Comparison of ENCODE assay signal across 17 cellular contexts in the genomic region with DNA sequence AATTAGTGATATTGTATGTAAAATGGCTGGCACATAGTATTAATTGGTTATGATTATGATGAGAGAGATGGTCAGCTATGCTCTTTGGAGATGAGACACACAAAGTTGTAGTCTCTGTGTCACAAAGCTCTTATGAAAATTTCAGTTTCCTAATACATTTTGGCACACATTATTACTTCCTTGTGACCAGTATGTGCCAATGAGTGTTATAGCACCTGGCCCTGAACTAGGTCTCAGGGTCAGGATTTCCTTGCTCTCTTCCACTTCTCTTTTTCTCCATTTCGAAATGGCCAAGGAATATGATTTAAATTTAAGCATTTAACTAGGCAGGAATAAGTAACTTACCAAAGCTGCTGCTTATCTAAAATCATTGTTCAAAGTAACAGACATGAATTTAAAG. TPM values are rescaled to one million over a fixed set of nuclear protein-coding genes. Genes with fewer than 3 reads are reported as not detected.
DNase-seq lines count a peak whose midpoint lies in the region; ATAC-seq, FAIRE-seq and TF ChIP-seq lines count a peak whose summit lies in the region.
"Had no signal": no experiment of that assay in that cellular context is flagged by ENCODE, and none has a peak within 500 bp of the region (broad histone marks: within the 10 kb centered on the region; RNA-seq: fewer than 3 reads in every experiment).

No MANE protein-coding gene starts in this region.

- H3K4me3 ChIP-seq in right atrium auricular region (no peak overlapping the region), RWPE2 (ENCODE audit: severe bottlenecking) (no peak overlapping the region), keratinocyte (ENCODE audit: control insufficient read depth in 2 of 3, extremely low read depth in 1 of 3, insufficient read depth in 2 of 3, low read depth in 1 of 3, low read length in 3 of 3) (no peak overlapping the region)
- H3K4me3 ChIP-seq: SJCRH30 had no signal

- peaks cover 100% of the 10 kb centered on the region for H3K36me3 Mint-ChIP-seq in stimulated activated effector memory CD8-positive, alpha-beta T cell treated with anti-CD3 and anti-CD28 coated beads, Interleukin-12 subunit alpha, Interleukin-12 subunit beta, amount 100 ng/mL, for 72 hours

- no peak overlapping the region for H3K9ac ChIP-seq in keratinocyte (ENCODE audit: control insufficient read depth, extremely low read depth, insufficient read depth, low read length)

- TF ChIP-seq CTCF in right atrium auricular region (IDR thresholded peaks at IDR 0.05) (no peak), RWPE2 (IDR thresholded peaks at IDR 0.05; ENCODE audit: poor library complexity, severe bottlenecking) (no peak), keratinocyte (optimal IDR thresholded peaks at IDR 0.05 in 1 of 3, IDR thresholded peaks at IDR 0.05 in 1 of 3, conservative IDR thresholded peaks at IDR 0.05 in 1 of 3; ENCODE audit: extremely low read depth in 1 of 3, insufficient read depth in 2 of 3, low read length in 3 of 3) (no peak)

- H4K20me1 ChIP-seq in keratinocyte (ENCODE audit: control insufficient read depth, extremely low read depth, insufficient read depth, low read length), result peaks cover 2% of the 10 kb centered on the region

- intact Hi-C loops in Right ventricle myocardium inferior (cut with DNase I), result no loop called here

- no peaks in the 10 kb centered on the region for H3K4me1 ChIP-seq in right atrium auricular region
- H3K4me1 ChIP-seq in RWPE2 (ENCODE audit: insufficient read depth, poor library complexity, severe bottlenecking), result peaks cover 8% of the 10 kb centered on the region
- peaks cover 13% of the 10 kb centered on the region for H3K4me1 ChIP-seq in keratinocyte (ENCODE audit: control insufficient read depth, extremely low read depth, insufficient read depth, low read length)
- H3K4me1 ChIP-seq: SJCRH30 had no signal

- ATAC-seq in Right ventricle myocardium inferior (peak; percentile 20), RWPE2 (ENCODE audit: low read depth) (no peak), HG03039 (IDR thresholded peaks at IDR 0.05; ENCODE audit: unreplicated experiment) (no peak)
- ATAC-seq in stimulated activated effector memory CD8-positive, alpha-beta T cell treated with anti-CD3 and anti-CD28 coated beads, Interleukin-12 subunit alpha, Interleukin-12 subunit beta, amount 100 ng/mL, for 72 hours, result no peak

- no peak overlapping the region for H2AFZ ChIP-seq in keratinocyte (ENCODE audit: control insufficient read depth, low read length)

- peaks cover 25% of the 10 kb centered on the region for H3K4me1 Mint-ChIP-seq in stimulated activated effector memory CD8-positive, alpha-beta T cell treated with anti-CD3 and anti-CD28 coated beads, Interleukin-12 subunit alpha, Interleukin-12 subunit beta, amount 100 ng/mL, for 72 hours

- dilution Hi-C loops in keratinocyte (cut with MboI; ENCODE audit: extremely low pct_ligation_motif_present, low sequenced_read_pairs), result no loop called here

- no peak overlapping the region for H3K4me3 Mint-ChIP-seq in stimulated activated effector memory CD8-positive, alpha-beta T cell treated with anti-CD3 and anti-CD28 coated beads, Interleukin-12 subunit alpha, Interleukin-12 subunit beta, amount 100 ng/mL, for 72 hours
- H3K4me3 Mint-ChIP-seq: activated CD4-positive, alpha-beta memory T cell treated with anti-CD3 and anti-CD28 coated beads, Interleukin-2, amount 10 ng/mL, durations not matched to agents 7 days and 5 days had no signal

- H3K4me2 ChIP-seq in keratinocyte (ENCODE audit: control insufficient read depth, extremely low read depth, insufficient read depth, low read depth, low read length), result no peak overlapping the region

- peak; percentile 32 for FAIRE-seq in keratinocyte (lab: Jason Lieb, UNC)
- FAIRE-seq: endometrium had no signal

- H3K27me3 ChIP-seq in right atrium auricular region (no peaks in the 10 kb centered on the region), RWPE2 (ENCODE audit: insufficient read depth, poor library complexity, severe bottlenecking) (no peaks in the 10 kb centered on the region), keratinocyte (ENCODE audit: control insufficient read depth, extremely low read depth, insufficient read depth, low read length) (no peaks in the 10 kb centered on the region)
- H3K27me3 ChIP-seq: SJCRH30 had no signal

- DNase-seq in Right ventricle myocardium inferior (ENCODE audit: missing footprints) (no peak), right atrium auricular region (ENCODE audit: low spot score) (no peak), RWPE2 (ENCODE audit: low spot score) (no peak), keratinocyte (ENCODE audit: low read depth, low spot score) (no peak), EL (no peak), NK-92 (lab: John Stamatoyannopoulos, UW; ENCODE audit: unreplicated experiment) (no peak)
- no peak for DNase-seq in stimulated activated effector memory CD8-positive, alpha-beta T cell treated with anti-CD3 and anti-CD28 coated beads, Interleukin-12 subunit alpha, Interleukin-12 subunit beta, amount 100 ng/mL, for 72 hours (ENCODE audit: low spot score in 2 of 2)
- DNase-seq: activated CD4-positive, alpha-beta memory T cell treated with anti-CD3 and anti-CD28 coated beads, Interleukin-2, amount 10 ng/mL, durations not matched to agents 7 days and 5 days; amniotic stem cell; foreskin melanocyte; KG1; right cardiac atrium; SJCRH30; stimulated activated CD4-positive, alpha-beta T cell treated with anti-CD3 and anti-CD28 coated beads, Interleukin-2, amount 100 ng/mL, for 24 hours; substantia nigra had no signal

- H3K36me3 ChIP-seq in right atrium auricular region (peaks cover 47% of the 10 kb centered on the region), RWPE2 (ENCODE audit: low read depth) (peaks cover 97% of the 10 kb centered on the region), keratinocyte (ENCODE audit: control insufficient read depth in 2 of 2, extremely low read depth in 1 of 2, insufficient read depth in 2 of 2, low read length in 2 of 2) (peaks cover 27 to 58% of the 10 kb centered on the region in 2 experiments)

- peak overlapping the region; percentile 40 for H3K27ac Mint-ChIP-seq in stimulated activated effector memory CD8-positive, alpha-beta T cell treated with anti-CD3 and anti-CD28 coated beads, Interleukin-12 subunit alpha, Interleukin-12 subunit beta, amount 100 ng/mL, for 72 hours
- H3K27ac Mint-ChIP-seq: activated CD4-positive, alpha-beta memory T cell treated with anti-CD3 and anti-CD28 coated beads, Interleukin-2, amount 10 ng/mL, durations not matched to agents 7 days and 5 days had no signal

- H3K9me3 ChIP-seq in right atrium auricular region, result no peaks in the 10 kb centered on the region
- H3K9me3 ChIP-seq in RWPE2 (ENCODE audit: severe bottlenecking), result no peaks in the 10 kb centered on the region
- no peaks in the 10 kb centered on the region for H3K9me3 ChIP-seq in keratinocyte (ENCODE audit: control insufficient read depth, low read depth, low read length)
- H3K9me3 ChIP-seq: SJCRH30 had no signal

- peaks cover 61% of the 10 kb centered on the region for H3K79me2 ChIP-seq in keratinocyte (ENCODE audit: control insufficient read depth, insufficient read depth, low read length)

- no peaks in the 10 kb centered on the region for H3K9me1 ChIP-seq in keratinocyte (ENCODE audit: control insufficient read depth, extremely low read depth, insufficient read depth, low read length)

- no peaks in the 10 kb centered on the region for H3K9me3 Mint-ChIP-seq in stimulated activated effector memory CD8-positive, alpha-beta T cell treated with anti-CD3 and anti-CD28 coated beads, Interleukin-12 subunit alpha, Interleukin-12 subunit beta, amount 100 ng/mL, for 72 hours
- H3K9me3 Mint-ChIP-seq: activated CD4-positive, alpha-beta memory T cell treated with anti-CD3 and anti-CD28 coated beads, Interleukin-2, amount 10 ng/mL, durations not matched to agents 7 days and 5 days had no signal

- no peak overlapping the region for H3K27ac ChIP-seq in right atrium auricular region
- peak overlapping the region; percentile 84 for H3K27ac ChIP-seq in RWPE2 (ENCODE audit: poor library complexity, severe bottlenecking)
- no peak overlapping the region for H3K27ac ChIP-seq in keratinocyte (ENCODE audit: control insufficient read depth, insufficient read depth, low read length)
- H3K27ac ChIP-seq: SJCRH30 had no signal

RNA-seq across cellular contexts. Expression of a gene that starts 28.0 kb away (rescaled TPM):
- total RNA-seq in Right ventricle myocardium inferior, result 26.0 TPM
- total RNA-seq in right atrium auricular region, result 10 to 100 TPM; 39.9 to 47.2 TPM
- polyA plus RNA-seq in keratinocyte, result 41.5 to 62.0 TPM (median 44.6 TPM) in 3 replicates
- polyA plus RNA-seq in keratinocyte (2011; ENCODE audit: low read depth), result 22.3 TPM
- 24.6 and 53.9 TPM in 2 replicates for polyA plus RNA-seq in keratinocyte (2011; cell fraction: cytosol; rRNA removed)
- polyA plus RNA-seq in keratinocyte (2011; cell fraction: nucleus; rRNA removed), result 42.8 and 54.5 TPM in 2 replicates
- polyA plus RNA-seq in keratinocyte (2012; ENCODE audit: low replicate concordance), result 42.8 and 45.7 TPM in 2 replicates
- 45.3 to 110 TPM (median 47.2 TPM) in 3 replicates for polyA minus RNA-seq in keratinocyte
- 21.5 TPM for polyA minus RNA-seq in keratinocyte (2011; cell fraction: cytosol; rRNA and poly(A)+ RNA removed)
- polyA minus RNA-seq in keratinocyte (2011; cell fraction: nucleus; rRNA and poly(A)+ RNA removed), result 50.3 and 114 TPM in 2 replicates
